ENCODE assay signal across 10 cellular contexts in genomic region chr6:139846538-139847321, GRCh38.
DNase-seq lines count a peak whose midpoint lies in the region; ATAC-seq lines count a peak whose summit lies in the region.
"Had no signal": no experiment of that assay in that cellular context is flagged by ENCODE, and none has a peak within 500 bp of the region (broad histone marks: within the 10 kb centered on the region; RNA-seq: fewer than 3 reads in every experiment).

No MANE protein-coding gene starts in this region.

- peak overlapping the region in 1 of 2 donors; percentile 5 for H3K4me3 ChIP-seq in muscle layer of duodenum (ENCODE audit: low read depth in 1 of 2, low read length in 2 of 2)
- H3K4me3 ChIP-seq: upper lobe of left lung had no signal

- ATAC-seq in GM19395 (IDR thresholded peaks at IDR 0.05; ENCODE audit: unreplicated experiment) (peak; percentile 57), HG03521 (IDR thresholded peaks at IDR 0.05; ENCODE audit: unreplicated experiment) (peak; percentile 35), HG02885 (IDR thresholded peaks at IDR 0.05; ENCODE audit: poor library complexity, unreplicated experiment) (no peak)

- no peaks in the 10 kb centered on the region for H3K27me3 ChIP-seq in muscle layer of duodenum (ENCODE audit: low read depth, low read length)
- H3K27me3 ChIP-seq: upper lobe of left lung had no signal

- H3K27ac ChIP-seq in muscle layer of duodenum (ENCODE audit: low read length): peak overlapping the region; percentile 40

- H3K9me3 ChIP-seq in muscle layer of duodenum (ENCODE audit: control insufficient read depth in 1 of 2, low read length in 2 of 2): peaks cover 0 to 9% of the 10 kb centered on the region in 2 donors
- H3K9me3 ChIP-seq: upper lobe of left lung had no signal

- no peaks in the 10 kb centered on the region for H3K36me3 ChIP-seq in muscle layer of duodenum (ENCODE audit: control insufficient read depth in 1 of 2, insufficient read depth in 2 of 2, low read length in 2 of 2)
- H3K36me3 ChIP-seq: upper lobe of left lung had no signal

- peak; percentile 33 for DNase-seq in cerebellar cortex (ENCODE audit: low spot score)
- no peak for DNase-seq in activated CD4-positive, alpha-beta T cell treated with anti-CD3 and anti-CD28 coated beads for 4 hours
- DNase-seq in activated CD4-positive, alpha-beta T cell treated with anti-CD3 and anti-CD28 coated beads, Interleukin-2, amount 50 U/mL, for 1 hour: no peak
- no peak for DNase-seq in DMS 273 (lab: John Stamatoyannopoulos, UW; ENCODE audit: unreplicated experiment)
- DNase-seq: hippocampal formation had no signal

- H3K4me1 ChIP-seq in muscle layer of duodenum (ENCODE audit: control insufficient read depth in 1 of 2, insufficient read depth in 2 of 2, low read length in 2 of 2): peaks cover 0 to 6% of the 10 kb centered on the region in 2 donors
